Comparison of ENCODE assay signal across 25 cellular contexts in genomic region chr4:146121757-146122156, GRCh38.
"Had no signal": no experiment of that assay in that cellular context is flagged by ENCODE, and none has a peak within 500 bp of the region (broad histone marks: within the 10 kb centered on the region; RNA-seq: fewer than 3 reads in every experiment).

No MANE protein-coding gene starts in this region.

- H3K36me3 Mint-ChIP-seq: stimulated activated effector memory CD8-positive, alpha-beta T cell treated with anti-CD3 and anti-CD28 coated beads, Interleukin-12 subunit alpha, Interleukin-12 subunit beta, amount 100 ng/mL, for 72 hours had no signal

- H3K4me1 Mint-ChIP-seq: nephron had no signal

- H3K27me3 ChIP-seq: brain microvascular endothelial cell had no signal

- H3K9me3 ChIP-seq: thoracic aorta had no signal

- H3K27ac ChIP-seq: brain microvascular endothelial cell, coronary artery, left ventricle myocardium inferior, skin epidermis, thoracic aorta, VCaP had no signal

- H3K4me3 ChIP-seq: coronary artery, left ventricle myocardium inferior, skin epidermis, thoracic aorta had no signal

- DNase-seq: activated CD4-positive, alpha-beta T cell treated with anti-CD3 and anti-CD28 coated beads for 48 hours; activated CD4-positive, alpha-beta T cell treated with anti-CD3 and anti-CD28 coated beads, Interleukin-2, amount 50 U/mL, for 48 hours; activated CD8-positive, alpha-beta memory T cell treated with anti-CD3 and anti-CD28 coated beads, Interleukin-2, amount 50 U/mL, for 4 hours; activated gamma-delta T cell treated with Interleukin-2 at 50 U/mL for 16 hours; activated naive CD4-positive, alpha-beta T cell treated with anti-CD3 and anti-CD28 coated beads, Interleukin-2, amount 50 U/mL, for 16 hours; activated T-cell treated with anti-CD3 and anti-CD28 coated beads, Interleukin-2, amount 50 U/mL, for 1 hour; amniotic stem cell; brain microvascular endothelial cell; islet precursor cell; left ventricle myocardium inferior; posterior cingulate gyrus; stimulated activated CD4-positive, alpha-beta T cell treated with anti-CD3 and anti-CD28 coated beads, Interleukin-12 subunit alpha, Interleukin-12 subunit beta, amount 100 ng/mL, for 4 hours; stimulated activated CD4-positive, alpha-beta T cell treated with anti-CD3 and anti-CD28 coated beads, Interleukin-4, amount 100 ng/mL, for 24 hours; T-helper 9 cell; trophoblast cell had no signal

- H3K4me1 ChIP-seq: left ventricle myocardium inferior had no signal

- H3K36me3 ChIP-seq: brain microvascular endothelial cell, left ventricle myocardium inferior, thoracic aorta had no signal

- H3K9me3 Mint-ChIP-seq: stimulated activated effector memory CD8-positive, alpha-beta T cell treated with anti-CD3 and anti-CD28 coated beads, Interleukin-12 subunit alpha, Interleukin-12 subunit beta, amount 100 ng/mL, for 72 hours; stimulated activated naive CD8-positive, alpha-beta T cell treated with anti-CD3 and anti-CD28 coated beads, Interleukin-15, Interleukin-2, amounts not matched to agents 100 ng/mL and 50 ng/mL, for 24 hours; T-helper 1 cell treated with Interleukin-12 subunit alpha and Interleukin-12 subunit beta and Interleukin-4 antibody, amounts not matched to agents 30 μg/mL and 1 μg/mL, for 36 hours had no signal

- ATAC-seq: activated CD4-positive, CD25-positive, alpha-beta regulatory T cell treated with anti-CD3 and anti-CD28 coated beads, Interleukin-2, amount 50 U/mL, for 24 hours; sciatic nerve; stimulated activated effector memory CD8-positive, alpha-beta T cell treated with anti-CD3 and anti-CD28 coated beads, Interleukin-12 subunit alpha, Interleukin-12 subunit beta, amount 100 ng/mL, for 72 hours had no signal

- H3K4me3 Mint-ChIP-seq: nephron; stimulated activated effector memory CD8-positive, alpha-beta T cell treated with anti-CD3 and anti-CD28 coated beads, Interleukin-12 subunit alpha, Interleukin-12 subunit beta, amount 100 ng/mL, for 72 hours; stimulated activated naive CD8-positive, alpha-beta T cell treated with anti-CD3 and anti-CD28 coated beads, Interleukin-15, Interleukin-2, amounts not matched to agents 100 ng/mL and 50 ng/mL, for 24 hours; T-helper 1 cell treated with Interleukin-12 subunit alpha and Interleukin-12 subunit beta and Interleukin-4 antibody, amounts not matched to agents 30 μg/mL and 1 μg/mL, for 36 hours had no signal

- H3K27ac Mint-ChIP-seq: nephron; stimulated activated effector memory CD8-positive, alpha-beta T cell treated with anti-CD3 and anti-CD28 coated beads, Interleukin-12 subunit alpha, Interleukin-12 subunit beta, amount 100 ng/mL, for 72 hours; stimulated activated naive CD8-positive, alpha-beta T cell treated with anti-CD3 and anti-CD28 coated beads, Interleukin-15, Interleukin-2, amounts not matched to agents 100 ng/mL and 50 ng/mL, for 24 hours; T-helper 1 cell treated with Interleukin-12 subunit alpha and Interleukin-12 subunit beta and Interleukin-4 antibody, amounts not matched to agents 30 μg/mL and 1 μg/mL, for 36 hours had no signal
